18 cellular contexts compared by ENCODE assay signal in the genomic region with DNA sequence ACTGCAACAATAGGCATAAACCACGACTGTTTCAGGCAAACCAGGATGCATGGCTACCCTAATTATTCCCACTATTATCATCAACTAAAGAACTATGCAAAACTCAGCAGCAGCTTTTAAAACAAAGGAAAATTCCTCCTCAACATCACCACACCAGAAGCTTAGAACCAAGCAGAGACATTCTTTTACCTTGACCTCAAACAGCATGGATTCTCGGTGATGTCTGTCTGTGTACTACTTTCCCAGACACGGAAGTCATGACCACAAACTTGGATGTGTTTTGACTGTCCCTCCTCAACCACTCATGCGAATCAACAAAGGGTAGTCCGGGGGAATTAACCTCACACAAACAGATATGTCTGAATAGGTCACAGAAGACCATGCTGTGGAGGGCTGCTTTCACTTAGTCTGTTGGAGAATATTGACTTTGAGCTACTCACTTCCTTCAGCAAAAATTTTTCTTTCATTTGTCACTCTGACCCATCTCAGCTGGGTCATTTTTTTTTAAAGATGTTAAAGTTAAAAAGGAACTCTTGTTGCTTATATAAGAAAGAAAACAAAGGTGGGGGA.
A peak's percentile ranks its signal among the peaks of the same experiment; 100 is the strongest.
DNase-seq lines count a peak whose midpoint lies in the region; ATAC-seq lines count a peak whose summit lies in the region.
"Had no signal": no experiment of that assay in that cellular context is flagged by ENCODE, and none has a peak within 500 bp of the region (broad histone marks: within the 10 kb centered on the region; RNA-seq: fewer than 3 reads in every experiment).

No MANE protein-coding gene starts in this region.

- ATAC-seq in GM19463 (IDR thresholded peaks at IDR 0.05; ENCODE audit: unreplicated experiment): peak; percentile 76
- no peak for ATAC-seq in esophagus mucosa
- ATAC-seq in HG02588 (IDR thresholded peaks at IDR 0.05; ENCODE audit: unreplicated experiment): no peak
- ATAC-seq: activated CD8-positive, alpha-beta memory T cell treated with anti-CD3 and anti-CD28 coated beads, Interleukin-2, amount 10 ng/mL, durations not matched to agents 7 days and 5 days; CD8-positive, alpha-beta T cell; gastroesophageal sphincter; left colon; natural killer cell had no signal

- DNase-seq in RKO (ENCODE audit: low spot score) (peak; percentile 11), fibroblast of gingiva (ENCODE audit: low read depth) (peak; percentile 1), renal cortical epithelial cell (ENCODE audit: low read depth) (peak; percentile 97), globus pallidus (ENCODE audit: low spot score) (no peak), cerebellar cortex (ENCODE audit: low spot score) (no peak)
- DNase-seq: activated CD8-positive, alpha-beta memory T cell treated with anti-CD3 and anti-CD28 coated beads, Interleukin-2, amount 10 ng/mL, durations not matched to agents 7 days and 5 days; activated naive CD4-positive, alpha-beta T cell treated with anti-CD3 and anti-CD28 coated beads, Interleukin-2, amount 10 ng/mL, durations not matched to agents 7 days and 5 days; CD8-positive, alpha-beta T cell; dermis blood vessel endothelial cell; left colon; natural killer cell; NCI-H1694 treated with DMSO at 0.1 percent for 48 hours; NCI-H748 treated with DMSO at 0.1 percent for 48 hours; testis had no signal

Comparison
In these comparisons a context has a peak if more than half of its experiments do, and no peak if none do; other contexts are left out.
1. DNase-seq: peak in RKO (single experiment), fibroblast of gingiva (single experiment) and renal cortical epithelial cell (single experiment); none in globus pallidus (single experiment) and cerebellar cortex (single experiment).